ENCODE assay signal across 1 cellular context in genomic region chr1:28134651-28135207, GRCh38.
TF ChIP-seq lines count a peak whose summit lies in the region.

No MANE protein-coding gene starts in this region.

TF ChIP-seq in GM12878, 131 proteins besides CTCF, POLR2A, EP300 and RAD21:
- TF ChIP-seq TCF12 (IDR thresholded peaks at IDR 0.05; ENCODE audit: low read depth, low read length) (no peak), MEF2A (IDR thresholded peaks at IDR 0.05; ENCODE audit: insufficient read depth, low read depth, low read length) (0 out of 2 replicates have a peak, but pooled peaks have one; percentile 45)
